ENCODE assay signal across 11 cellular contexts in the genomic region with DNA sequence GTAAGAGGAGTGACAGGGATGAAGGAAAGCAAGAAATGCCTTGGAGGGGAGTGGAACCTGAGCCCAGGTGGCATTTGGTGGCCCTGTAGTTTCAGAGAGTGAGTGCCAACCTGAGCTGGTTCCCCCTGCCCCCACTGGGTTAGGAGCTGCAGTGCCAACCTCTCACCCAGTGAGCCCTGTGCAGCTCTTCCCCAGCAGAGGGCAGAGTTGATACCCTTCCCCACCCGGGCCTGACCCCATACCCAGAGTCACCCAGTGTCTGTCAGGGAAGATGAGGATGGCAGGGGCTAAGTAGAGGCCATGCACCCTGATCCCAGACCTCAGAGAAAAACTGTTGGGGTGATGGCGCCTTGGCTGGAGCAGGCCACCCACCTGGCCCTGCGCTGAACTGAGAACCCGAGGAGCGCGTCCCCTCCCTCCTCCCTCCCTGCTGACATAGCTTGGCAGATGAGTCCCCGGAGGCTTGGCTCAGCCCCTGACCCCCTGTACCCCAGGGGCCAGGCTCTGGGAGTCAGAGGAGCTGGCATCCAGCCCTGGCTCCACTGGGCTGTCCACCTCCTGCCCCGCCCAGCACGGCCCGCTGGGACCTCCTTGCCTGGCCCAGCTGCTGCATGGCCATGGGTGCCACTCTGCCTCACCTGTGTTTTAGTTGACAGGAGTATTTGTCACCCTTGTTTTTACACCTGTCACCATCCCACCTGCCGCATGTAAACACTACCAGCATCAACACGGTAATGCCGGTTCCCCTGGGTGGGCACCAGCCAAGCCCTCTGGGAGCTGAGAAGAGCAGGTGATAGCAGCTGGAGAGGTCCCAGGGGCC.
DNase-seq lines count a peak whose midpoint lies in the region; ATAC-seq and TF ChIP-seq lines count a peak whose summit lies in the region.
"Had no signal": no experiment of that assay in that cellular context is flagged by ENCODE, and none has a peak within 500 bp of the region (broad histone marks: within the 10 kb centered on the region; RNA-seq: fewer than 3 reads in every experiment).

No MANE protein-coding gene starts in this region.

- H3K27ac ChIP-seq in SU-DHL-6 (ENCODE audit: low read depth, low read length) (no peak overlapping the region), neuronal stem cell (replicated peaks; ENCODE audit: low read length) (no peak overlapping the region)
- H3K27ac ChIP-seq: Peyer's patch had no signal

- H3K18ac ChIP-seq in neuronal stem cell (ENCODE audit: low read length) = peak overlapping the region; percentile 33

- no peaks in the 10 kb centered on the region for H3K79me1 ChIP-seq in neuronal stem cell (ENCODE audit: low read depth, low read length)

- H2BK5ac ChIP-seq in neuronal stem cell (ENCODE audit: low read length) = peak overlapping the region; percentile 22

- H3K9me3 Mint-ChIP-seq in CD14-positive monocyte = peaks cover 0 to 2% (median 0%) of the 10 kb centered on the region in 7 donors
- H3K9me3 Mint-ChIP-seq: natural killer cell treated with Interleukin-12 subunit alpha and Interleukin-12 subunit beta and Interleukin-15 and Interleukin-18, amount 100 ng/mL, for 72 hours had no signal

- peaks cover 2 to 10% (median 8%) of the 10 kb centered on the region in 3 donors for H3K27me3 Mint-ChIP-seq in CD14-positive monocyte (ENCODE audit: low read depth in 3 of 3)

- H3K4me3 ChIP-seq in SU-DHL-6 (ENCODE audit: insufficient read depth, low read length, poor library complexity, severe bottlenecking) (no peak overlapping the region), neuronal stem cell (ENCODE audit: low read length in 2 of 2) (no peak overlapping the region)
- H3K4me3 ChIP-seq: Peyer's patch had no signal

- no peaks in the 10 kb centered on the region for H3K36me3 Mint-ChIP-seq in CD14-positive monocyte
- H3K36me3 Mint-ChIP-seq: natural killer cell treated with Interleukin-12 subunit alpha and Interleukin-12 subunit beta and Interleukin-15 and Interleukin-18, amount 100 ng/mL, for 72 hours had no signal

- H2BK120ac ChIP-seq in neuronal stem cell (ENCODE audit: low read depth, low read length) = no peak overlapping the region

- no peak overlapping the region for H3K4me3 Mint-ChIP-seq in CD14-positive monocyte
- H3K4me3 Mint-ChIP-seq: natural killer cell treated with Interleukin-12 subunit alpha and Interleukin-12 subunit beta and Interleukin-15 and Interleukin-18, amount 100 ng/mL, for 72 hours had no signal

- no peak overlapping the region for H4K8ac ChIP-seq in neuronal stem cell (ENCODE audit: low read depth, low read length)

- DNase-seq in GM10266 (ENCODE audit: extremely low spot score) (no peak), NCI-H1092 treated with DMSO at 0.1 percent for 48 hours (lab: John Stamatoyannopoulos, UW) (peak; percentile 93), neuronal stem cell (ENCODE audit: low spot score) (no peak), NCI-H1694 treated with DMSO at 0.1 percent for 48 hours (lab: John Stamatoyannopoulos, UW) (no peak), CD14-positive monocyte (ENCODE audit: low spot score) (no peak)
- DNase-seq: activated CD4-positive, alpha-beta T cell treated with anti-CD3 and anti-CD28 coated beads, Interleukin-2, amount 50 U/mL, for 4 hours; Peyer's patch had no signal

- H3K23ac ChIP-seq in neuronal stem cell (ENCODE audit: low read depth, low read length, poor library complexity) = no peak overlapping the region

- H3K9me2 ChIP-seq in SU-DHL-6 (replicated peaks; ENCODE audit: insufficient read depth, low read length) = no peaks in the 10 kb centered on the region

- H3K4me2 ChIP-seq in SU-DHL-6 (ENCODE audit: low read depth, low read length, poor library complexity, severe bottlenecking) (no peak overlapping the region), neuronal stem cell (ENCODE audit: insufficient read depth, low read length, poor library complexity, severe bottlenecking) (no peak overlapping the region)

- H2AFZ ChIP-seq in SU-DHL-6 (ENCODE audit: low read depth, low read length, severe bottlenecking) = no peak overlapping the region
- peak overlapping the region; percentile 51 for H2AFZ ChIP-seq in neuronal stem cell (ENCODE audit: low read length)

- H3K36me3 ChIP-seq in SU-DHL-6 (ENCODE audit: low read length) (no peaks in the 10 kb centered on the region), neuronal stem cell (replicated peaks in 1 of 2; ENCODE audit: control insufficient read depth in 2 of 2, insufficient read depth in 2 of 2, low read length in 2 of 2) (no peaks in the 10 kb centered on the region)
- H3K36me3 ChIP-seq: Peyer's patch had no signal

- H3K9ac ChIP-seq in SU-DHL-6 (ENCODE audit: low read length) (no peak overlapping the region), neuronal stem cell (ENCODE audit: low read depth, low read length, poor library complexity) (no peak overlapping the region)

- no peaks in the 10 kb centered on the region for H3K27me3 ChIP-seq in SU-DHL-6 (ENCODE audit: low read length)
- H3K27me3 ChIP-seq in neuronal stem cell (ENCODE audit: control insufficient read depth in 3 of 3, insufficient read depth in 3 of 3, low read depth in 1 of 3, low read length in 3 of 3) = peaks cover 0 to 3% (median 0%) of the 10 kb centered on the region in 3 experiments
- H3K27me3 ChIP-seq: Peyer's patch had no signal

- no CpG with 5 or more reads among the region's 13 CpGs for WGBS in neuronal stem cell (ENCODE audit: extremely low coverage in 2 of 2, insufficient read length in 2 of 2, insufficient replicate concordance in 1 of 2), 2 donors

- peaks cover 5 to 14% of the 10 kb centered on the region in 2 donors for H3K4me1 ChIP-seq in neuronal stem cell (ENCODE audit: control insufficient read depth in 2 of 2, insufficient read depth in 1 of 2, low read depth in 1 of 2, low read length in 2 of 2)
- H3K4me1 ChIP-seq: Peyer's patch had no signal

- H3K14ac ChIP-seq in neuronal stem cell (ENCODE audit: low read length) = no peak overlapping the region

- H3K4ac ChIP-seq in neuronal stem cell (ENCODE audit: low read length) = no peak overlapping the region

- peak overlapping the region; percentile 51 for H2BK15ac ChIP-seq in neuronal stem cell (ENCODE audit: low read length)

- ATAC-seq in GM18868 (IDR thresholded peaks at IDR 0.05; ENCODE audit: unreplicated experiment) (no peak), GM19351 (IDR thresholded peaks at IDR 0.05; ENCODE audit: unreplicated experiment) (no peak)

- no peaks in the 10 kb centered on the region for H3K79me2 ChIP-seq in SU-DHL-6 (ENCODE audit: insufficient read depth, low read length)

- TF ChIP-seq CTCF in GM10266 (IDR thresholded peaks at IDR 0.05; ENCODE audit: control insufficient read depth, insufficient read depth, low read depth, missing control alignments) (peak; percentile 16), SU-DHL-6 (IDR thresholded peaks at IDR 0.05; ENCODE audit: insufficient read depth, low read length, poor library complexity, severe bottlenecking) (peak; percentile 11), CD14-positive monocyte (IDR thresholded peaks at IDR 0.05) (no peak)

- intact Hi-C loops in CD14-positive monocyte (cut with micrococcal nuclease) = no loop called here

- no peaks in the 10 kb centered on the region for H3F3A ChIP-seq in SU-DHL-6 (ENCODE audit: insufficient read depth)

- no peak overlapping the region for H2BK12ac ChIP-seq in neuronal stem cell (ENCODE audit: low read length)

- H3K4me1 Mint-ChIP-seq in CD14-positive monocyte = peaks cover 7% of the 10 kb centered on the region

- no peak overlapping the region for H4K91ac ChIP-seq in neuronal stem cell (ENCODE audit: low read depth, low read length, poor library complexity)

- H4K20me1 ChIP-seq in SU-DHL-6 (ENCODE audit: low read depth, low read length) = no peaks in the 10 kb centered on the region

- H3K9me3 ChIP-seq in SU-DHL-6 (ENCODE audit: insufficient read depth, low read length) (no peaks in the 10 kb centered on the region), neuronal stem cell (replicated peaks in 1 of 2; ENCODE audit: control insufficient read depth in 2 of 2, insufficient read depth in 1 of 2, low read depth in 1 of 2, low read length in 2 of 2) (no peaks in the 10 kb centered on the region)
- H3K9me3 ChIP-seq: Peyer's patch had no signal

- peak overlapping the region; percentile 49 for H2AK5ac ChIP-seq in neuronal stem cell (ENCODE audit: low read depth, low read length)

- H3K27ac Mint-ChIP-seq in CD14-positive monocyte = no peak overlapping the region
- H3K27ac Mint-ChIP-seq: natural killer cell treated with Interleukin-12 subunit alpha and Interleukin-12 subunit beta and Interleukin-15 and Interleukin-18, amount 100 ng/mL, for 72 hours had no signal
